In the genomic region with DNA sequence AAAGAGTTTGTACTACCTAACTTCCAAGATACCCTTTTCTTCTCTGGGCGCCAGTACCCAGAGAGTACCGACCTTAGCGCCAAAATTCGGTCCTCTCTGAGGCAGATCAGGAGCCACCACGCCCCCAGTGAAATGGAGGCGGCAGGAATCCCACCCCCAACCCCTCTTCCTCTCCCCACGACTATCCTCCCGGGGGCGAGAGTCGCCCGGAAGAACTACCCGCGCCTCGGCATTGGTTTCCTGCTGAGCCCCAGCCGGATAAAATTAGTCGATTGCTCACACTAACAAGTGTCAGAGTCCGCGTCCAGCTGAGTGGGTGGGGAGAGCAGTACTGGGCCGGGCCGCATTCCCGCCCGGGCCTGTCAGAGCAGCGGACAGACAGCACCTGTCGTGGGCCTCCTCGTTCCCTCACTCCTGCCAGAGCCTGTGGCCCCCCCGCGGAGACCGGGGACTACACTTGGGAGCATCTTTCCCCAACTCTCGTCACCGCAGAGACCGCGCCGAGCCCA, we compare ENCODE assay signal across 8 cellular contexts.
DNase-seq lines count a peak whose midpoint lies in the region; ATAC-seq and TF ChIP-seq lines count a peak whose summit lies in the region.

No MANE protein-coding gene starts in this region.

- no peaks in the 10 kb centered on the region for H3F3A ChIP-seq in SU-DHL-6 (ENCODE audit: insufficient read depth)

- H3K27me3 ChIP-seq in SU-DHL-6 (ENCODE audit: low read length): no peaks in the 10 kb centered on the region

- no peak overlapping the region for H2AFZ ChIP-seq in SU-DHL-6 (ENCODE audit: low read depth, low read length, severe bottlenecking)

- H3K4me3 ChIP-seq in SU-DHL-6 (ENCODE audit: insufficient read depth, low read length, poor library complexity, severe bottlenecking) (no peak overlapping the region), iPS-18c (ENCODE audit: insufficient read depth, low read depth, low read length) (peak overlapping the region; percentile 42), skeletal muscle cell (ENCODE audit: low read depth, low read length) (peak overlapping the region; percentile 47)

- peak; percentile 29 for ATAC-seq in HG02981 (IDR thresholded peaks at IDR 0.05; ENCODE audit: unreplicated experiment)
- ATAC-seq in HG02571 (IDR thresholded peaks at IDR 0.05; ENCODE audit: unreplicated experiment): no peak

- H3K36me3 ChIP-seq in SU-DHL-6 (ENCODE audit: low read length): no peaks in the 10 kb centered on the region

- in situ Hi-C loops in T47D (cut with HindIII; ENCODE audit: low pct_unique_long_range_greater_than_20kb, low sequenced_read_pairs): no loop called here

- TF ChIP-seq CTCF in SU-DHL-6 (IDR thresholded peaks at IDR 0.05; ENCODE audit: insufficient read depth, low read length, poor library complexity, severe bottlenecking): no peak

- H3K27ac ChIP-seq in SU-DHL-6 (ENCODE audit: low read depth, low read length): no peak overlapping the region

- H3K9me3 ChIP-seq in SU-DHL-6 (ENCODE audit: insufficient read depth, low read length) (no peaks in the 10 kb centered on the region), iPS-18c (ENCODE audit: control insufficient read depth, insufficient read depth, low read length) (peaks cover 12% of the 10 kb centered on the region)

- no peaks in the 10 kb centered on the region for H3K9me2 ChIP-seq in SU-DHL-6 (replicated peaks; ENCODE audit: insufficient read depth, low read length)

- DNase-seq in NCI-H146 (lab: John Stamatoyannopoulos, UW) (peak; percentile 62), NCI-H146 treated with DMSO at 0.1 percent for 48 hours (lab: John Stamatoyannopoulos, UW; ENCODE audit: unreplicated experiment) (no peak), T47D (ENCODE audit: low read depth in 1 of 2, low spot score in 1 of 2) (peak; percentile 13 to 57), skeletal muscle cell (ENCODE audit: low read depth) (peak; percentile 25)

- H3K9ac ChIP-seq in SU-DHL-6 (ENCODE audit: low read length): 0 out of 2 replicates have a peak overlapping the region, but pooled peaks have one; percentile 24

- H3K79me2 ChIP-seq in SU-DHL-6 (ENCODE audit: insufficient read depth, low read length): no peaks in the 10 kb centered on the region

- H3K4me2 ChIP-seq in SU-DHL-6 (ENCODE audit: low read depth, low read length, poor library complexity, severe bottlenecking): peak overlapping the region; percentile 41

- H4K20me1 ChIP-seq in SU-DHL-6 (ENCODE audit: low read depth, low read length): no peaks in the 10 kb centered on the region
